1 cellular context compared by ENCODE assay signal in the genomic region with DNA sequence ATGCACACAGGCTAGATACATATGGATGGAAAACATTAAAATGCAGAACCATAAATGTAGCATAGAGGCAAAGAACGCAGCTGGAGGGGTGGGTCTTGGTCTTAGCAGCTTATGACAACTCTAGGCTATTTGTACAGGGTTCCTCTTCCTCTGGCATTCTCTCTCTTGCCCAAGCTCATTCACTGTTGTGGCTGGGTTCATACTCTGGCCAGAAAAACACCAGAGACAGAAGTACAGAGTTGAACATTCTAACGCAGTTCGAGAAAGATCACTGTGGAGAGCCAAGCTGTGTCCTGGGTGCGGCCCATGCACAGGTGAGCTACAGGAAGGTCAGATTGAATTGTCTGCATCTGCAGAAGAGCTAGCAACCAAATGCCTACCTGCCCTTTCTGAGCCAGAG.
TF ChIP-seq lines count a peak whose summit lies in the region.

No MANE protein-coding gene starts in this region.

TF ChIP-seq in GM23338, 12 proteins besides CTCF, POLR2A, EP300 and RAD21 (continued from another document):
- TF ChIP-seq ZNF114 (CRISPR knock-in tag; IDR thresholded peaks at IDR 0.05) (no peak), EZH2 (IDR thresholded peaks at IDR 0.05; ENCODE audit: low read depth, unreplicated experiment) (no peak), STAT1 (IDR thresholded peaks at IDR 0.05; ENCODE audit: unreplicated experiment) (no peak), JUNB (IDR thresholded peaks at IDR 0.05; ENCODE audit: unreplicated experiment) (no peak), ZNF331 (CRISPR knock-in tag; IDR thresholded peaks at IDR 0.05; ENCODE audit: low read depth) (no peak), NANOG (IDR thresholded peaks at IDR 0.05; ENCODE audit: borderline replicate concordance) (no peak), EZH2phosphoT487 (IDR thresholded peaks at IDR 0.05; ENCODE audit: unreplicated experiment) (no peak), POLR2AphosphoS5 (IDR thresholded peaks at IDR 0.05; ENCODE audit: low read depth) (no peak)
- TF ChIP-seq, protein P1, sequence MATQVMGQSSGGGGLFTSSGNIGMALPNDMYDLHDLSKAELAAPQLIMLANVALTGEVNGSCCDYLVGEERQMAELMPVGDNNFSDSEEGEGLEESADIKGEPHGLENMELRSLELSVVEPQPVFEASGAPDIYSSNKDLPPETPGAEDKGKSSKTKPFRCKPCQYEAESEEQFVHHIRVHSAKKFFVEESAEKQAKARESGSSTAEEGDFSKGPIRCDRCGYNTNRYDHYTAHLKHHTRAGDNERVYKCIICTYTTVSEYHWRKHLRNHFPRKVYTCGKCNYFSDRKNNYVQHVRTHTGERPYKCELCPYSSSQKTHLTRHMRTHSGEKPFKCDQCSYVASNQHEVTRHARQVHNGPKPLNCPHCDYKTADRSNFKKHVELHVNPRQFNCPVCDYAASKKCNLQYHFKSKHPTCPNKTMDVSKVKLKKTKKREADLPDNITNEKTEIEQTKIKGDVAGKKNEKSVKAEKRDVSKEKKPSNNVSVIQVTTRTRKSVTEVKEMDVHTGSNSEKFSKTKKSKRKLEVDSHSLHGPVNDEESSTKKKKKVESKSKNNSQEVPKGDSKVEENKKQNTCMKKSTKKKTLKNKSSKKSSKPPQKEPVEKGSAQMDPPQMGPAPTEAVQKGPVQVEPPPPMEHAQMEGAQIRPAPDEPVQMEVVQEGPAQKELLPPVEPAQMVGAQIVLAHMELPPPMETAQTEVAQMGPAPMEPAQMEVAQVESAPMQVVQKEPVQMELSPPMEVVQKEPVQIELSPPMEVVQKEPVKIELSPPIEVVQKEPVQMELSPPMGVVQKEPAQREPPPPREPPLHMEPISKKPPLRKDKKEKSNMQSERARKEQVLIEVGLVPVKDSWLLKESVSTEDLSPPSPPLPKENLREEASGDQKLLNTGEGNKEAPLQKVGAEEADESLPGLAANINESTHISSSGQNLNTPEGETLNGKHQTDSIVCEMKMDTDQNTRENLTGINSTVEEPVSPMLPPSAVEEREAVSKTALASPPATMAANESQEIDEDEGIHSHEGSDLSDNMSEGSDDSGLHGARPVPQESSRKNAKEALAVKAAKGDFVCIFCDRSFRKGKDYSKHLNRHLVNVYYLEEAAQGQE (IDR thresholded peaks at IDR 0.05; ENCODE audit: unreplicated experiment): no peak
- TF ChIP-seq, protein P2, sequence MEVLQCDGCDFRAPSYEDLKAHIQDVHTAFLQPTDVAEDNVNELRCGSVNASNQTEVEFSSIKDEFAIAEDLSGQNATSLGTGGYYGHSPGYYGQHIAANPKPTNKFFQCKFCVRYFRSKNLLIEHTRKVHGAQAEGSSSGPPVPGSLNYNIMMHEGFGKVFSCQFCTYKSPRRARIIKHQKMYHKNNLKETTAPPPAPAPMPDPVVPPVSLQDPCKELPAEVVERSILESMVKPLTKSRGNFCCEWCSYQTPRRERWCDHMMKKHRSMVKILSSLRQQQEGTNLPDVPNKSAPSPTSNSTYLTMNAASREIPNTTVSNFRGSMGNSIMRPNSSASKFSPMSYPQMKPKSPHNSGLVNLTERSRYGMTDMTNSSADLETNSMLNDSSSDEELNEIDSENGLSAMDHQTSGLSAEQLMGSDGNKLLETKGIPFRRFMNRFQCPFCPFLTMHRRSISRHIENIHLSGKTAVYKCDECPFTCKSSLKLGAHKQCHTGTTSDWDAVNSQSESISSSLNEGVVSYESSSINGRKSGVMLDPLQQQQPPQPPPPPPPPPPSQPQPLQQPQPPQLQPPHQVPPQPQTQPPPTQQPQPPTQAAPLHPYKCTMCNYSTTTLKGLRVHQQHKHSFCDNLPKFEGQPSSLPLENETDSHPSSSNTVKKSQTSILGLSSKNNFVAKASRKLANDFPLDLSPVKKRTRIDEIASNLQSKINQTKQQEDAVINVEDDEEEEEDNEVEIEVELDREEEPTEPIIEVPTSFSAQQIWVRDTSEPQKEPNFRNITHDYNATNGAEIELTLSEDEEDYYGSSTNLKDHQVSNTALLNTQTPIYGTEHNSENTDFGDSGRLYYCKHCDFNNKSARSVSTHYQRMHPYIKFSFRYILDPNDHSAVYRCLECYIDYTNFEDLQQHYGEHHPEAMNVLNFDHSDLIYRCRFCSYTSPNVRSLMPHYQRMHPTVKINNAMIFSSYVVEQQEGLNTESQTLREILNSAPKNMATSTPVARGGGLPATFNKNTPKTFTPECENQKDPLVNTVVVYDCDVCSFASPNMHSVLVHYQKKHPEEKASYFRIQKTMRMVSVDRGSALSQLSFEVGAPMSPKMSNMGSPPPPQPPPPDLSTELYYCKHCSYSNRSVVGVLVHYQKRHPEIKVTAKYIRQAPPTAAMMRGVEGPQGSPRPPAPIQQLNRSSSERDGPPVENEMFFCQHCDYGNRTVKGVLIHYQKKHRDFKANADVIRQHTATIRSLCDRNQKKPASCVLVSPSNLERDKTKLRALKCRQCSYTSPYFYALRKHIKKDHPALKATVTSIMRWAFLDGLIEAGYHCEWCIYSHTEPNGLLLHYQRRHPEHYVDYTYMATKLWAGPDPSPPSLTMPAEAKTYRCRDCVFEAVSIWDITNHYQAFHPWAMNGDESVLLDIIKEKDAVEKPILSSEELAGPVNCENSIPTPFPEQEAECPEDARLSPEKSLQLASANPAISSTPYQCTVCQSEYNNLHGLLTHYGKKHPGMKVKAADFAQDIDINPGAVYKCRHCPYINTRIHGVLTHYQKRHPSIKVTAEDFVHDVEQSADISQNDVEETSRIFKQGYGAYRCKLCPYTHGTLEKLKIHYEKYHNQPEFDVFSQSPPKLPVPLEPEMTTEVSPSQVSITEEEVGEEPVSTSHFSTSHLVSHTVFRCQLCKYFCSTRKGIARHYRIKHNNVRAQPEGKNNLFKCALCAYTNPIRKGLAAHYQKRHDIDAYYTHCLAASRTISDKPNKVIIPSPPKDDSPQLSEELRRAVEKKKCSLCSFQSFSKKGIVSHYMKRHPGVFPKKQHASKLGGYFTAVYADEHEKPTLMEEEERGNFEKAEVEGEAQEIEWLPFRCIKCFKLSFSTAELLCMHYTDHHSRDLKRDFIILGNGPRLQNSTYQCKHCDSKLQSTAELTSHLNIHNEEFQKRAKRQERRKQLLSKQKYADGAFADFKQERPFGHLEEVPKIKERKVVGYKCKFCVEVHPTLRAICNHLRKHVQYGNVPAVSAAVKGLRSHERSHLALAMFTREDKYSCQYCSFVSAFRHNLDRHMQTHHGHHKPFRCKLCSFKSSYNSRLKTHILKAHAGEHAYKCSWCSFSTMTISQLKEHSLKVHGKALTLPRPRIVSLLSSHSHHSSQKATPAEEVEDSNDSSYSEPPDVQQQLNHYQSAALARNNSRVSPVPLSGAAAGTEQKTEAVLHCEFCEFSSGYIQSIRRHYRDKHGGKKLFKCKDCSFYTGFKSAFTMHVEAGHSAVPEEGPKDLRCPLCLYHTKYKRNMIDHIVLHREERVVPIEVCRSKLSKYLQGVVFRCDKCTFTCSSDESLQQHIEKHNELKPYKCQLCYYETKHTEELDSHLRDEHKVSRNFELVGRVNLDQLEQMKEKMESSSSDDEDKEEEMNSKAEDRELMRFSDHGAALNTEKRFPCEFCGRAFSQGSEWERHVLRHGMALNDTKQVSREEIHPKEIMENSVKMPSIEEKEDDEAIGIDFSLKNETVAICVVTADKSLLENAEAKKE (CRISPR knock-in tag; IDR thresholded peaks at IDR 0.05): no peak
- TF ChIP-seq, protein P3, sequence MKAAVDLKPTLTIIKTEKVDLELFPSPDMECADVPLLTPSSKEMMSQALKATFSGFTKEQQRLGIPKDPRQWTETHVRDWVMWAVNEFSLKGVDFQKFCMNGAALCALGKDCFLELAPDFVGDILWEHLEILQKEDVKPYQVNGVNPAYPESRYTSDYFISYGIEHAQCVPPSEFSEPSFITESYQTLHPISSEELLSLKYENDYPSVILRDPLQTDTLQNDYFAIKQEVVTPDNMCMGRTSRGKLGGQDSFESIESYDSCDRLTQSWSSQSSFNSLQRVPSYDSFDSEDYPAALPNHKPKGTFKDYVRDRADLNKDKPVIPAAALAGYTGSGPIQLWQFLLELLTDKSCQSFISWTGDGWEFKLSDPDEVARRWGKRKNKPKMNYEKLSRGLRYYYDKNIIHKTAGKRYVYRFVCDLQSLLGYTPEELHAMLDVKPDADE (IDR thresholded peaks at IDR 0.05): no peak
